1 cellular context compared by ENCODE assay signal in the genomic region with DNA sequence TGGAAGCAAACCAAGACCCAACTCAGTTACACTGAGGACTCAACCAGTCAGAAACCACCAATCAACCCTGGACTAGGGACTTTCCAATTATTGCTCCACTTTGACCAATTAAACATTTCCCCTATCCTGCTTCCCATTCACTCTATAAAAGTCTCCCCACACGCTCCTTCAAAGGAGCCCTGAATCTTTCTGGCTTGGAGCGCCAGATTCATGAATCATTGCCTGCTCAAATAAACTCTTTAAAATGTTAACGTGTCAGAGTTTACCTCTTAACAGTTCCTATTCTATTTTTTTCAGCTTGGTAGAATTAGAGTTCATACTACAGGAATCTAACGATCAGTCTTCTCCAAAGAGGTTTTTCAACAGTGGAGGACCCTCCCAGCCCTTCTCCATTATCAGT.
TF ChIP-seq lines count a peak whose summit lies in the region.

No MANE protein-coding gene starts in this region.

TF ChIP-seq in A549, 52 proteins besides CTCF, POLR2A, EP300 and RAD21 (continued from another document):
- TF ChIP-seq, protein P1, sequence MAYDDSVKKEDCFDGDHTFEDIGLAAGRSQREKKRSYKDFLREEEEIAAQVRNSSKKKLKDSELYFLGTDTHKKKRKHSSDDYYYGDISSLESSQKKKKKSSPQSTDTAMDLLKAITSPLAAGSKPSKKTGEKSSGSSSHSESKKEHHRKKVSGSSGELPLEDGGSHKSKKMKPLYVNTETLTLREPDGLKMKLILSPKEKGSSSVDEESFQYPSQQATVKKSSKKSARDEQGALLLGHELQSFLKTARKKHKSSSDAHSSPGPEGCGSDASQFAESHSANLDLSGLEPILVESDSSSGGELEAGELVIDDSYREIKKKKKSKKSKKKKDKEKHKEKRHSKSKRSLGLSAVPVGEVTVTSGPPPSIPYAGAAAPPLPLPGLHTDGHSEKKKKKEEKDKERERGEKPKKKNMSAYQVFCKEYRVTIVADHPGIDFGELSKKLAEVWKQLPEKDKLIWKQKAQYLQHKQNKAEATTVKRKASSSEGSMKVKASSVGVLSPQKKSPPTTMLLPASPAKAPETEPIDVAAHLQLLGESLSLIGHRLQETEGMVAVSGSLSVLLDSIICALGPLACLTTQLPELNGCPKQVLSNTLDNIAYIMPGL (CRISPR knock-in tag; IDR thresholded peaks at IDR 0.05; ENCODE audit: borderline replicate concordance): no peak
- peak; percentile 90 for TF ChIP-seq JUNB (IDR thresholded peaks at IDR 0.05)
- TF ChIP-seq, protein P2, sequence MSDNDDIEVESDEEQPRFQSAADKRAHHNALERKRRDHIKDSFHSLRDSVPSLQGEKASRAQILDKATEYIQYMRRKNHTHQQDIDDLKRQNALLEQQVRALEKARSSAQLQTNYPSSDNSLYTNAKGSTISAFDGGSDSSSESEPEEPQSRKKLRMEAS (IDR thresholded peaks at IDR 0.05): 0 out of 2 replicates have a peak, but pooled peaks have one; percentile 44
- TF ChIP-seq ZSCAN20 (CRISPR knock-in tag; IDR thresholded peaks at IDR 0.05): no peak
- peak; percentile 55; the same call in 1 of the 2 replicates for TF ChIP-seq GATA3 (IDR thresholded peaks at IDR 0.05; ENCODE audit: borderline replicate concordance)
- no peak for TF ChIP-seq NR3C1 (IDR thresholded peaks at IDR 0.05)
- no peak for TF ChIP-seq FOXS1 (CRISPR knock-in tag; IDR thresholded peaks at IDR 0.05)
- no peak for TF ChIP-seq ZC3H11A (IDR thresholded peaks at IDR 0.05)
